Comparison of ENCODE assay signal across 12 cellular contexts in genomic region chr2:10328667-10329583, GRCh38. TPM values are rescaled to one million over a fixed set of nuclear protein-coding genes. Genes with fewer than 3 reads are reported as not detected.
A peak's percentile ranks its signal among the peaks of the same experiment; 100 is the strongest.
DNase-seq lines count a peak whose midpoint lies in the region; ATAC-seq and TF ChIP-seq lines count a peak whose summit lies in the region.
"Had no signal": no experiment of that assay in that cellular context is flagged by ENCODE, and none has a peak within 500 bp of the region (broad histone marks: within the 10 kb centered on the region; RNA-seq: fewer than 3 reads in every experiment).

No MANE protein-coding gene starts in this region.

- intact Hi-C loops in PC-3 (cut with micrococcal nuclease): no loop called here
- intact Hi-C loops in colonic mucosa (cut with DNase I): no loop called here
- intact Hi-C loops in sigmoid colon (cut with DNase I): no loop called here

- no TSS peak for BruUV-seq in PC-3 (replicated peaks; lab: Mats Ljungman, UMichigan)

- H2AFZ ChIP-seq in PC-3 (ENCODE audit: low read length): no peak overlapping the region

- H3K27ac ChIP-seq in PC-3 (ENCODE audit: low read length) (no peak overlapping the region), colonic mucosa (peak overlapping the region; percentile 48), sigmoid colon (peak overlapping the region; percentile 24 to 44 (median 35))

- 72 to 80% methylated on average over 13 of the region's 13 CpGs for WGBS in sigmoid colon, 2 donors

- H3K4me1 ChIP-seq in PC-3 (ENCODE audit: insufficient read depth, low read length): peaks cover 54% of the 10 kb centered on the region
- peaks cover 36% of the 10 kb centered on the region for H3K4me1 ChIP-seq in colonic mucosa
- peaks cover 0 to 52% (median 46%) of the 10 kb centered on the region in 4 donors for H3K4me1 ChIP-seq in sigmoid colon

- ATAC-seq in PC-3 (no peak), left lobe of liver (no peak)
- ATAC-seq: left ventricle myocardium superior had no signal

- DNase-seq in T-helper 1 cell (no peak), PC-3 (no peak), colonic mucosa (no peak), sigmoid colon (no peak), left lobe of liver (ENCODE audit: low spot score) (no peak), NCI-H345 (lab: John Stamatoyannopoulos, UW) (no peak), DMS153 treated with DMSO at 0.1 percent for 48 hours (lab: John Stamatoyannopoulos, UW; ENCODE audit: unreplicated experiment) (no peak)
- DNase-seq: left ventricle myocardium superior, MM.1S, NCI-H526 treated with DMSO at 0.1 percent for 48 hours had no signal

- H3K9me3 ChIP-seq in PC-3 (ENCODE audit: low read length) (no peaks in the 10 kb centered on the region), colonic mucosa (no peaks in the 10 kb centered on the region), sigmoid colon (no peaks in the 10 kb centered on the region)
- H3K9me3 ChIP-seq: HAP-1 had no signal

- peak overlapping the region; percentile 63; the same call in 1 of the 2 replicates for H3K4me2 ChIP-seq in PC-3 (ENCODE audit: low read length)

- no peak for TF ChIP-seq EP300 in sigmoid colon (IDR thresholded peaks at IDR 0.05)

- H3K27ac Mint-ChIP-seq in T-helper 1 cell treated with Interleukin-12 subunit alpha and Interleukin-12 subunit beta and Interleukin-4 antibody, amounts not matched to agents 30 μg/mL and 1 μg/mL, for 36 hours: peak overlapping the region; percentile 27

- H3K27me3 ChIP-seq in PC-3 (ENCODE audit: low read length) (no peaks in the 10 kb centered on the region), colonic mucosa (no peaks in the 10 kb centered on the region), sigmoid colon (no peaks in the 10 kb centered on the region)

- no peak overlapping the region for H3K4me3 Mint-ChIP-seq in T-helper 1 cell treated with Interleukin-12 subunit alpha and Interleukin-12 subunit beta and Interleukin-4 antibody, amounts not matched to agents 30 μg/mL and 1 μg/mL, for 36 hours

- H3K4me3 ChIP-seq in PC-3 (ENCODE audit: low read length) (no peak overlapping the region), colonic mucosa (no peak overlapping the region), sigmoid colon (no peak overlapping the region)
- H3K4me3 ChIP-seq: HAP-1 had no signal

- TF ChIP-seq CTCF in PC-3 (conservative IDR thresholded peaks at IDR 0.05; ENCODE audit: low read depth, low read length) (no peak), colonic mucosa (IDR thresholded peaks at IDR 0.05) (no peak), sigmoid colon (IDR thresholded peaks at IDR 0.05) (no peak)

- peaks cover 21% of the 10 kb centered on the region for H3K36me3 ChIP-seq in PC-3 (ENCODE audit: low read depth, low read length)
- H3K36me3 ChIP-seq in colonic mucosa: no peaks in the 10 kb centered on the region
- H3K36me3 ChIP-seq in sigmoid colon: no peaks in the 10 kb centered on the region
- H3K36me3 ChIP-seq: HAP-1 had no signal

- H3F3A ChIP-seq in PC-3 (ENCODE audit: low read length, unreplicated experiment): no peaks in the 10 kb centered on the region

- no peaks in the 10 kb centered on the region for H3K9me2 ChIP-seq in PC-3 (replicated peaks; ENCODE audit: low read length)

- peaks cover 100% of the 10 kb centered on the region for H3K79me2 ChIP-seq in PC-3 (ENCODE audit: low read length)

- H3K9me3 Mint-ChIP-seq in T-helper 1 cell treated with Interleukin-12 subunit alpha and Interleukin-12 subunit beta and Interleukin-4 antibody, amounts not matched to agents 30 μg/mL and 1 μg/mL, for 36 hours: no peaks in the 10 kb centered on the region

- H3K27me3 Mint-ChIP-seq in T-helper 1 cell treated with Interleukin-12 subunit alpha and Interleukin-12 subunit beta and Interleukin-4 antibody, amounts not matched to agents 30 μg/mL and 1 μg/mL, for 36 hours (ENCODE audit: low read depth): no peaks in the 10 kb centered on the region

- peaks cover 55% of the 10 kb centered on the region for H3K4me1 Mint-ChIP-seq in T-helper 1 cell treated with Interleukin-12 subunit alpha and Interleukin-12 subunit beta and Interleukin-4 antibody, amounts not matched to agents 30 μg/mL and 1 μg/mL, for 36 hours (ENCODE audit: low read depth)

- H3K9ac ChIP-seq in PC-3 (ENCODE audit: low read length) (no peak overlapping the region), colonic mucosa (ENCODE audit: low read depth in 2 of 2, low read length in 2 of 2) (peak overlapping the region; percentile 38 to 48)

- no peak for TF ChIP-seq POLR2A in sigmoid colon (IDR thresholded peaks at IDR 0.05)

- H3K36me3 Mint-ChIP-seq in T-helper 1 cell treated with Interleukin-12 subunit alpha and Interleukin-12 subunit beta and Interleukin-4 antibody, amounts not matched to agents 30 μg/mL and 1 μg/mL, for 36 hours (ENCODE audit: low read depth): peaks cover 1% of the 10 kb centered on the region

- H4K20me1 ChIP-seq in PC-3 (ENCODE audit: low read length): peaks cover 81% of the 10 kb centered on the region

- POLR2A ChIA-PET in PC-3 (lab: Charles Lee; ENCODE audit: unreplicated experiment): no interaction called here

- CTCF ChIA-PET in PC-3 (lab: Charles Lee): no interaction called here

RNA-seq across cellular contexts. Expression of gene HPCAL1, which starts 26.2 kb away (rescaled TPM):
- total RNA-seq in PC-3 (2014; rRNA removed): 312 and 339 TPM in 2 replicates
- 10 to 100 TPM; 64.5 to 85.7 TPM for total RNA-seq in colonic mucosa
- 10 to 100 TPM; 27.7 to 46.0 (median 34.2) TPM for total RNA-seq in sigmoid colon
- 100 to 1,000 TPM in 2 of 3 donors, 10 to 100 TPM in 1; 67.9 to 115 (median 110) TPM for polyA plus RNA-seq in sigmoid colon
- 27.5 TPM for total RNA-seq in left lobe of liver
